1 cellular context compared by ENCODE assay signal in genomic region chr1:226001852-226002666, GRCh38.
A peak's percentile ranks its signal among the peaks of the same experiment; 100 is the strongest.
TF ChIP-seq lines count a peak whose summit lies in the region.

No MANE protein-coding gene starts in this region.

TF ChIP-seq in K562, 482 proteins besides CTCF, POLR2A, EP300 and RAD21 (continued from another document and continues in another):
- TF ChIP-seq RFX7 (CRISPR knock-in tag; IDR thresholded peaks at IDR 0.05) (no peak), ETV6 (IDR thresholded peaks at IDR 0.05; ENCODE audit: borderline replicate concordance in 1 of 2, low read depth in 2 of 2, low read length in 1 of 2) (no peak), ETV6 (CRISPR knock-in tag; IDR thresholded peaks at IDR 0.05; ENCODE audit: borderline replicate concordance) (no peak), PBX2 (CRISPR knock-in tag; IDR thresholded peaks at IDR 0.05; ENCODE audit: low read depth) (no peak), PBX2 (tag; conservative IDR thresholded peaks at IDR 0.05; ENCODE audit: low read depth) (no peak), SIN3B (IDR thresholded peaks at IDR 0.05; ENCODE audit: low read depth) (no peak), GABPB1 (CRISPR knock-in tag; IDR thresholded peaks at IDR 0.05) (peak; percentile 86), ARHGAP35 (IDR thresholded peaks at IDR 0.05; ENCODE audit: partially characterized antibody) (no peak), NCOA2 (IDR thresholded peaks at IDR 0.05; ENCODE audit: partially characterized antibody in 2 of 2) (no peak), SFPQ (IDR thresholded peaks at IDR 0.05; ENCODE audit: low read depth, low read length) (no peak), CEBPB (tag; IDR thresholded peaks at IDR 0.05) (no peak; the same call in 1 of the 2 replicates), ARID3A (IDR thresholded peaks at IDR 0.05; ENCODE audit: borderline replicate concordance, low read depth, low read length) (no peak), LARP7 (IDR thresholded peaks at IDR 0.05) (no peak), XRCC3 (IDR thresholded peaks at IDR 0.05) (no peak), TCF3 (CRISPR knock-in tag; IDR thresholded peaks at IDR 0.05) (peak; percentile 40; the same call in 1 of the 2 replicates), TAF9B (IDR thresholded peaks at IDR 0.05; ENCODE audit: partially characterized antibody) (peak; percentile 38), KLF1 (tag; IDR thresholded peaks at IDR 0.05) (no peak), GATAD2A (IDR thresholded peaks at IDR 0.05) (peak; percentile 87; the same call in 1 of the 2 replicates), TSC22D4 (tag; IDR thresholded peaks at IDR 0.05) (no peak), KDM1A (IDR thresholded peaks at IDR 0.05) (no peak), ZNF316 (IDR thresholded peaks at IDR 0.05) (no peak), ZNF551 (CRISPR knock-in tag; IDR thresholded peaks at IDR 0.05) (no peak), ZEB2 (IDR thresholded peaks at IDR 0.05) (peak; percentile 79), FOSL1 (tag; conservative IDR thresholded peaks at IDR 0.05) (peak; percentile 9; the same call in 1 of the 2 replicates), CREB3L1 (IDR thresholded peaks at IDR 0.05; ENCODE audit: borderline replicate concordance, low read depth) (no peak), UBTF (IDR thresholded peaks at IDR 0.05; ENCODE audit: borderline replicate concordance in 1 of 2, low read depth in 2 of 2, low read length in 2 of 2) (no peak), SETDB1 (IDR thresholded peaks at IDR 0.05; ENCODE audit: low read length) (no peak), SAFB (IDR thresholded peaks at IDR 0.05; ENCODE audit: borderline replicate concordance, low read depth, low read length) (no peak), ZNF133 (CRISPR knock-in tag; IDR thresholded peaks at IDR 0.05) (no peak), HOMEZ (CRISPR knock-in tag; IDR thresholded peaks at IDR 0.05) (peak; percentile 45; the same call in 1 of the 2 replicates), XRCC4 (IDR thresholded peaks at IDR 0.05; ENCODE audit: extremely low read depth, insufficient read depth, insufficient read length) (no peak), FOXJ2 (tag; IDR thresholded peaks at IDR 0.05) (no peak), EHMT2 (IDR thresholded peaks at IDR 0.05) (no peak), PCBP1 (IDR thresholded peaks at IDR 0.05; ENCODE audit: low read depth, low read length, poor library complexity, severe bottlenecking) (no peak), PYGO2 (tag; IDR thresholded peaks at IDR 0.05) (no peak), CSDE1 (IDR thresholded peaks at IDR 0.05) (peak in 1 of 2 experiments; percentile 40; a peak in 1 of 4 replicates), IRF1 (CRISPR knock-in tag; IDR thresholded peaks at IDR 0.05; ENCODE audit: borderline replicate concordance) (no peak), RBM22 (IDR thresholded peaks at IDR 0.05; ENCODE audit: low read depth, low read length, poor library complexity, severe bottlenecking) (no peak), GTF2A2 (tag; IDR thresholded peaks at IDR 0.05) (no peak), CC2D1A (IDR thresholded peaks at IDR 0.05) (no peak), ILK (tag; IDR thresholded peaks at IDR 0.05; ENCODE audit: borderline replicate concordance, low read depth) (no peak), ZNF347 (CRISPR knock-in tag; IDR thresholded peaks at IDR 0.05; ENCODE audit: low read depth) (no peak), PKNOX1 (IDR thresholded peaks at IDR 0.05) (0 out of 2 replicates have a peak, but pooled peaks have one; percentile 15), PREB (CRISPR knock-in tag; IDR thresholded peaks at IDR 0.05) (0 out of 2 replicates have a peak, but pooled peaks have one; percentile 88), ATF6 (CRISPR knock-in tag; IDR thresholded peaks at IDR 0.05) (peak; percentile 40; the same call in 1 of the 2 replicates), ZNF140 (CRISPR knock-in tag; IDR thresholded peaks at IDR 0.05) (no peak), ZNF184 (CRISPR knock-in tag; IDR thresholded peaks at IDR 0.05) (no peak), MIER1 (IDR thresholded peaks at IDR 0.05; ENCODE audit: low read depth) (peak; percentile 19; the same call in 1 of the 2 replicates), ZNF444 (CRISPR knock-in tag; IDR thresholded peaks at IDR 0.05) (0 out of 2 replicates have a peak, but pooled peaks have one; percentile 6), STAG1 (CRISPR knock-in tag; IDR thresholded peaks at IDR 0.05; ENCODE audit: borderline replicate concordance) (no peak), ZNF57 (CRISPR knock-in tag; IDR thresholded peaks at IDR 0.05) (no peak), SMAD4 (CRISPR knock-in tag; conservative IDR thresholded peaks at IDR 0.05) (peak; percentile 54; the same call in 1 of the 2 replicates), NR1H2 (CRISPR knock-in tag; IDR thresholded peaks at IDR 0.05) (no peak), COPS2 (conservative IDR thresholded peaks at IDR 0.05) (no peak), BRCA1 (IDR thresholded peaks at IDR 0.05) (no peak), BRCA1 (CRISPR knock-in tag; IDR thresholded peaks at IDR 0.05) (no peak)
